8 cellular contexts compared by ENCODE assay signal in the genomic region with DNA sequence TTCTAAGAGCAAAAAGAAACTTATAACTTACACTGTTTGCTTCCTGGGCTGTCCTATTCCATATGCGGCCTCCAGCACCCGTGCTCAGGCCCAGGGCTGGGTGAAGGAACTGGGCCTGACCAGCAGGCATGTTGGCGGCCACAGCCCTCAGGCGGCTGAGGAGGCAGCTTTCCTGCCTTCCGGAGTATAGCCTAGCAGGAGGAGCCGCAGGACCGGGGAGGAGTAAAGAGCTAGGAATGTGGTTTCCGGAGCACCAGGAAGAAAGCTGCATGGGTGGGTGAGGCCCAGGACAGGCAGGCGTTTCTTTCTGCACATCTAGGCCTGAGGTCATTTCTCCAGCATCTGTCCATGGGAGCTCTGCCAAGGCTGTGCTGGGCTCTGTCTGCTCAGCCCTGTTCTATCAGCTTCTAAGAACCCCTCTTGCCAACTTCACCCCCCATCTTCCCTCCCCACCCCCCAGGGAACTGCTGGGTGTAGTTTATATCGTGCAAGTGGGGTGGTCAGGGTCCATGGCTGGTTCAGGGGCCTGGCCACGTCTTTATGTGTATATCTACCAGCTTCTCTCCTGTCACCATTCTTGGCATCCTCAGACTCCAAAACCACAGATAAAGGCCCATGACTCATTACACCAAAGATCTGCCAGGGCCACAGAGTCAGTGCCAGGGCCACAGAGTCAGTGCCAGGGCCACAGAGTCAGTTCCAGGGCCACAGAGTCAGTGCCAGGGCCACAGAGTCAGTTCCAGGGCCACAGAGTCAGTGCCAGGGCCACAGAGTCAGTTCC. TPM values are rescaled to one million over a fixed set of nuclear protein-coding genes. Genes with fewer than 3 reads are reported as not detected.
DNase-seq lines count a peak whose midpoint lies in the region; ATAC-seq and TF ChIP-seq lines count a peak whose summit lies in the region.
"Had no signal": no experiment of that assay in that cellular context is flagged by ENCODE, and none has a peak within 500 bp of the region (broad histone marks: within the 10 kb centered on the region; RNA-seq: fewer than 3 reads in every experiment).

No MANE protein-coding gene starts in this region.

- peaks cover 8% of the 10 kb centered on the region for H3K27me3 Mint-ChIP-seq in endothelial cell (ENCODE audit: unreplicated experiment)

- no peak overlapping the region for H3K27ac Mint-ChIP-seq in endothelial cell (ENCODE audit: unreplicated experiment)
- H3K27ac Mint-ChIP-seq: activated CD4-positive, alpha-beta T cell treated with anti-CD3 and anti-CD28 coated beads for 36 hours had no signal

- H3K4me1 ChIP-seq in lung (ENCODE audit: control insufficient read depth in 2 of 2, insufficient read depth in 2 of 2, low read length in 2 of 2) (peaks cover 0 to 5% of the 10 kb centered on the region in 2 donors), aorta (ENCODE audit: control insufficient read depth in 1 of 2, insufficient read depth in 2 of 2, low read length in 2 of 2) (no peaks in the 10 kb centered on the region)

- DNase-seq in M059J (ENCODE audit: low read depth) (peak; percentile 95), endothelial cell (ENCODE audit: low spot score) (peak; percentile 32), lung (ENCODE audit: low spot score) (peak; percentile 36), aorta (peak; percentile 90), T-helper 1 cell (no peak)
- DNase-seq in activated CD8-positive, alpha-beta memory T cell treated with anti-CD3 and anti-CD28 coated beads for 24 hours: no peak
- DNase-seq: activated CD4-positive, alpha-beta T cell treated with anti-CD3 and anti-CD28 coated beads for 36 hours had no signal

- H3K36me3 Mint-ChIP-seq in endothelial cell (ENCODE audit: low read depth, unreplicated experiment): no peaks in the 10 kb centered on the region

- TF ChIP-seq CTCF in endothelial cell (IDR thresholded peaks at IDR 0.05; ENCODE audit: unreplicated experiment) (no peak), lung (IDR thresholded peaks at IDR 0.05; ENCODE audit: control extremely low read depth, extremely low read depth) (no peak)

- H3K4me3 ChIP-seq in lung: no peak overlapping the region
- H3K4me3 ChIP-seq in aorta (ENCODE audit: low read length in 2 of 2): no peak overlapping the region

- H3K27me3 ChIP-seq in lung (ENCODE audit: control insufficient read depth, insufficient read depth) (no peaks in the 10 kb centered on the region), aorta (ENCODE audit: control insufficient read depth in 1 of 2, insufficient read depth in 2 of 2, low read length in 1 of 2) (no peaks in the 10 kb centered on the region)

- peak; percentile 72 for ATAC-seq in lung (ENCODE audit: insufficient read depth, low FRiP score)
- ATAC-seq in aorta (ENCODE audit: low FRiP score): peak; percentile 71
- no peak for ATAC-seq in GM18909 (IDR thresholded peaks at IDR 0.05; ENCODE audit: poor library complexity, unreplicated experiment)
- ATAC-seq: activated CD4-positive, alpha-beta T cell treated with anti-CD3 and anti-CD28 coated beads for 36 hours had no signal

- H3K27ac ChIP-seq in lung (ENCODE audit: low read depth in 1 of 2, low read length in 1 of 2) (peak overlapping the region in 1 of 2 donors; percentile 27), aorta (ENCODE audit: low read depth in 1 of 2, low read length in 2 of 2) (peak overlapping the region; percentile 91 to 95)

- 37 to 47% methylated on average over 11 of the region's 11 CpGs for WGBS in lung, 2 donors
- 4 to 8% methylated on average over 11 of the region's 11 CpGs for WGBS in aorta, 2 donors

- intact Hi-C loops in aorta (cut with DNase I): no loop called here

- H3K4me1 Mint-ChIP-seq in endothelial cell (ENCODE audit: unreplicated experiment): peaks cover 5% of the 10 kb centered on the region

- H3K9me3 ChIP-seq in lung (ENCODE audit: control insufficient read depth in 2 of 2, insufficient read depth in 1 of 2, low read length in 1 of 2) (peaks cover 0 to 1% of the 10 kb centered on the region in 2 donors), aorta (ENCODE audit: control insufficient read depth, low read length) (no peaks in the 10 kb centered on the region)

- H3K36me3 ChIP-seq in lung (ENCODE audit: control insufficient read depth in 2 of 2, insufficient read depth in 2 of 2, low read length in 2 of 2): no peaks in the 10 kb centered on the region
- no peaks in the 10 kb centered on the region for H3K36me3 ChIP-seq in aorta (ENCODE audit: control insufficient read depth in 1 of 2, insufficient read depth in 2 of 2, low read length in 1 of 2)

- H3K9me3 Mint-ChIP-seq in endothelial cell (ENCODE audit: unreplicated experiment): no peaks in the 10 kb centered on the region

- H3K4me3 Mint-ChIP-seq in endothelial cell (ENCODE audit: unreplicated experiment): no peak overlapping the region
- H3K4me3 Mint-ChIP-seq: activated CD4-positive, alpha-beta T cell treated with anti-CD3 and anti-CD28 coated beads for 36 hours had no signal

RNA-seq across cellular contexts. Expression of gene KIF7, which starts 7.8 kb away (rescaled TPM):
- 1.9 and 6.4 TPM in 2 replicates for total RNA-seq in M059J (2014; rRNA removed; shearing (Covaris generic))
- total RNA-seq in endothelial cell (ENCODE audit: unreplicated experiment): 6.4 TPM
- total RNA-seq in lung: 1 to 10 TPM; 3.5 to 6.5 TPM
- 1 to 10 TPM; 1.3 to 1.8 TPM for polyA plus RNA-seq in lung
- 10 to 100 TPM; 16.5 to 17.5 TPM for total RNA-seq in aorta
- polyA plus RNA-seq in aorta: 10 to 100 TPM in 1 of 2 donors, 1 to 10 TPM in 1; 3.1 to 16.0 TPM

RNA-seq across cellular contexts. Expression of gene PLIN1, which starts 16.1 kb away (rescaled TPM):
- total RNA-seq in M059J (2014; rRNA removed; shearing (Covaris generic)): 0.15 and 0.22 TPM in 2 replicates
- total RNA-seq in endothelial cell (ENCODE audit: unreplicated experiment) (0.64 TPM), lung (under 1 TPM; 0.43 to 0.55 TPM), aorta (1 to 10 TPM; 3.0 to 4.1 TPM)
- polyA plus RNA-seq in lung (under 1 TPM; 0.21 to 0.47 TPM), aorta (1 to 10 TPM in 1 of 2 donors, under 1 TPM in 1; 0.38 to 2.3 TPM)

RNA-seq across cellular contexts. Expression of gene PEX11A, which starts 27.5 kb away (rescaled TPM):
- total RNA-seq in M059J (2014; rRNA removed; shearing (Covaris generic)): 7.0 and 10.7 TPM in 2 replicates
- total RNA-seq in endothelial cell (ENCODE audit: unreplicated experiment) (4.5 TPM), lung (1 to 10 TPM; 5.6 to 7.9 TPM), aorta (1 to 10 TPM; 7.7 to 9.1 TPM)
- polyA plus RNA-seq in lung (1 to 10 TPM; 5.6 to 6.5 TPM), aorta (10 to 100 TPM; 10.4 to 13.3 TPM)

RNA-seq across cellular contexts. Expression of gene WDR93, which starts 27.5 kb away (rescaled TPM):
- total RNA-seq in M059J (2014; rRNA removed; shearing (Covaris generic)): 0.25 TPM in 1 of 2 replicates, not detected in the other
- 0.13 TPM for total RNA-seq in endothelial cell (ENCODE audit: unreplicated experiment)
- 1 to 10 TPM; 3.0 to 3.8 TPM for total RNA-seq in lung
- polyA plus RNA-seq in lung: 1 to 10 TPM in 1 of 2 donors, under 1 TPM in 1; 0.95 to 1.4 TPM
- total RNA-seq in aorta: not detected
- under 1 TPM in 1 of 2 donors, not detected in 1; 0.84 TPM for polyA plus RNA-seq in aorta
- total RNA-seq: activated CD4-positive, alpha-beta T cell treated with anti-CD3 and anti-CD28 coated beads for 36 hours had no signal

Comparison
In these comparisons a context has a peak if more than half of its experiments do, and no peak if none do; other contexts are left out.
1. DNase-seq: peak in M059J (single experiment), endothelial cell (single experiment), lung (single experiment) and aorta (2 of 2); none in T-helper 1 cell (0 of 5) and activated CD8-positive, alpha-beta memory T cell treated with anti-CD3 and anti-CD28 coated beads for 24 hours (single experiment).